In genomic region chr6:73028124-73028766, GRCh38 we compare ENCODE assay signal across 22 cellular contexts.
DNase-seq lines count a peak whose midpoint lies in the region; ATAC-seq and TF ChIP-seq lines count a peak whose summit lies in the region.
"Had no signal": no experiment of that assay in that cellular context is flagged by ENCODE, and none has a peak within 500 bp of the region (broad histone marks: within the 10 kb centered on the region; RNA-seq: fewer than 3 reads in every experiment).

No MANE protein-coding gene starts in this region.

- no peaks in the 10 kb centered on the region for H3K79me2 ChIP-seq in osteoblast (ENCODE audit: insufficient read depth, low read length)

- no peak overlapping the region for H3K4me2 ChIP-seq in osteoblast (ENCODE audit: insufficient read depth, low read length)

- H3K9me3 Mint-ChIP-seq in endothelial cell (ENCODE audit: unreplicated experiment): no peaks in the 10 kb centered on the region
- H3K9me3 Mint-ChIP-seq: activated B cell treated with CpG ODN at 0.5 μM for 24 hours; activated CD4-positive, alpha-beta memory T cell treated with anti-CD3 and anti-CD28 coated beads for 36 hours; naive B cell had no signal

- H3K27ac Mint-ChIP-seq in endothelial cell (ENCODE audit: unreplicated experiment): no peak overlapping the region
- H3K27ac Mint-ChIP-seq: activated B cell treated with CpG ODN at 0.5 μM for 24 hours; activated CD4-positive, alpha-beta memory T cell treated with anti-CD3 and anti-CD28 coated beads for 36 hours had no signal

- no peak overlapping the region for H3K27ac ChIP-seq in osteoblast (ENCODE audit: low read depth, low read length)
- H3K27ac ChIP-seq in effector memory CD4-positive, alpha-beta T cell (ENCODE audit: insufficient read depth, low read length, poor library complexity, severe bottlenecking): no peak overlapping the region
- H3K27ac ChIP-seq: epithelial cell of prostate had no signal

- H3K4me1 Mint-ChIP-seq in endothelial cell (ENCODE audit: unreplicated experiment): peaks cover 11% of the 10 kb centered on the region
- H3K4me1 Mint-ChIP-seq: activated B cell treated with CpG ODN at 0.5 μM for 24 hours had no signal

- H3K9me3 ChIP-seq in osteoblast (ENCODE audit: low read depth, low read length): no peaks in the 10 kb centered on the region
- H3K9me3 ChIP-seq in effector memory CD4-positive, alpha-beta T cell (ENCODE audit: control insufficient read depth, low read length): no peaks in the 10 kb centered on the region
- H3K9me3 ChIP-seq: MG63 had no signal

- ATAC-seq in HG02759 (IDR thresholded peaks at IDR 0.05; ENCODE audit: unreplicated experiment): no peak
- ATAC-seq: sciatic nerve had no signal

- peak overlapping the region; percentile 49 for H2AFZ ChIP-seq in osteoblast (ENCODE audit: low read length)

- H3K4me3 ChIP-seq in osteoblast (ENCODE audit: insufficient read depth, low read length): no peak overlapping the region
- no peak overlapping the region for H3K4me3 ChIP-seq in effector memory CD4-positive, alpha-beta T cell (ENCODE audit: insufficient read depth, low read depth, low read length, poor library complexity, severe bottlenecking)
- H3K4me3 ChIP-seq: MG63 had no signal

- no peaks in the 10 kb centered on the region for H3K36me3 Mint-ChIP-seq in endothelial cell (ENCODE audit: low read depth, unreplicated experiment)
- H3K36me3 Mint-ChIP-seq: activated CD4-positive, alpha-beta memory T cell treated with anti-CD3 and anti-CD28 coated beads for 36 hours had no signal

- peaks cover 12% of the 10 kb centered on the region for H3K4me1 ChIP-seq in osteoblast (ENCODE audit: insufficient read depth, low read length)
- no peaks in the 10 kb centered on the region for H3K4me1 ChIP-seq in effector memory CD4-positive, alpha-beta T cell (ENCODE audit: control insufficient read depth, insufficient read depth, low read length, poor library complexity, severe bottlenecking)

- H3K4me3 Mint-ChIP-seq in endothelial cell (ENCODE audit: unreplicated experiment): no peak overlapping the region
- H3K4me3 Mint-ChIP-seq: activated B cell treated with CpG ODN at 0.5 μM for 24 hours; activated CD4-positive, alpha-beta memory T cell treated with anti-CD3 and anti-CD28 coated beads for 36 hours; naive B cell had no signal

- H3K36me3 ChIP-seq in osteoblast (ENCODE audit: insufficient read depth, low read length): no peaks in the 10 kb centered on the region
- H3K36me3 ChIP-seq in effector memory CD4-positive, alpha-beta T cell (ENCODE audit: control insufficient read depth, insufficient read depth, low read length): no peaks in the 10 kb centered on the region
- H3K36me3 ChIP-seq: MG63 had no signal

- no peak for TF ChIP-seq CTCF in endothelial cell (IDR thresholded peaks at IDR 0.05; ENCODE audit: unreplicated experiment)
- no peak for TF ChIP-seq CTCF in osteoblast (IDR thresholded peaks at IDR 0.05; ENCODE audit: extremely low read depth, low read depth, low read length)

- DNase-seq in NCI-H2107 treated with DMSO at 0.1 percent for 48 hours (lab: John Stamatoyannopoulos, UW; ENCODE audit: unreplicated experiment): peak; percentile 67
- DNase-seq in NCI-H2107 (lab: John Stamatoyannopoulos, UW): no peak
- peak; percentile 15 for DNase-seq in NOMO-1 treated with DMSO at 0.1 percent for 48 hours (lab: John Stamatoyannopoulos, UW; ENCODE audit: unreplicated experiment)
- peak; percentile 7 for DNase-seq in endothelial cell (ENCODE audit: low spot score)
- no peak for DNase-seq in osteoblast (ENCODE audit: insufficient read length, low spot score, missing footprints)
- DNase-seq in NCI-H2196 treated with DMSO at 0.1 percent for 48 hours (lab: John Stamatoyannopoulos, UW; ENCODE audit: unreplicated experiment): no peak
- DNase-seq in effector memory CD4-positive, alpha-beta T cell: no peak
- DNase-seq: activated B cell treated with CpG ODN at 0.5 μM for 24 hours; activated CD4-positive, alpha-beta memory T cell treated with anti-CD3 and anti-CD28 coated beads for 36 hours; activated naive CD4-positive, alpha-beta T cell; amygdala; caudate nucleus; hippocampal formation; MG63; naive B cell; NCI-H187; NCI-H524; SIG-M5; stimulated activated CD4-positive, alpha-beta T cell treated with anti-CD3 and anti-CD28 coated beads, Interleukin-15, amount 100 ng/mL, for 24 hours had no signal

- H3K27me3 Mint-ChIP-seq in endothelial cell (ENCODE audit: unreplicated experiment): no peaks in the 10 kb centered on the region
- H3K27me3 Mint-ChIP-seq: activated B cell treated with CpG ODN at 0.5 μM for 24 hours; activated CD4-positive, alpha-beta memory T cell treated with anti-CD3 and anti-CD28 coated beads for 36 hours; naive B cell had no signal

- H3K27me3 ChIP-seq in osteoblast (ENCODE audit: insufficient read depth, low read length): no peaks in the 10 kb centered on the region
- H3K27me3 ChIP-seq in effector memory CD4-positive, alpha-beta T cell (replicated peaks; ENCODE audit: control insufficient read depth, insufficient read depth, low read length, poor library complexity, severe bottlenecking): no peaks in the 10 kb centered on the region
- H3K27me3 ChIP-seq: MG63 had no signal

- no peaks in the 10 kb centered on the region for H4K20me1 ChIP-seq in osteoblast (ENCODE audit: insufficient read depth, low read length)

Comparison
In these comparisons a context has a peak if more than half of its experiments do, and no peak if none do; other contexts are left out.
1. DNase-seq: peak in NCI-H2107 treated with DMSO at 0.1 percent for 48 hours (single experiment), NOMO-1 treated with DMSO at 0.1 percent for 48 hours (single experiment) and endothelial cell (single experiment); none in NCI-H2107 (single experiment), osteoblast (single experiment), NCI-H2196 treated with DMSO at 0.1 percent for 48 hours (single experiment) and effector memory CD4-positive, alpha-beta T cell (0 of 3).